ENCODE assay signal across 9 cellular contexts in genomic region chr7:12786494-12786893, GRCh38.
"Had no signal": no experiment of that assay in that cellular context is flagged by ENCODE, and none has a peak within 500 bp of the region (broad histone marks: within the 10 kb centered on the region; RNA-seq: fewer than 3 reads in every experiment).

No MANE protein-coding gene starts in this region.

- FAIRE-seq: H1, HepG2 had no signal

- H3K9me3 Mint-ChIP-seq: H9, HFFc6, IgD-negative memory B cell had no signal

- H2AFZ ChIP-seq: GM23248 had no signal

- H3K4me1 Mint-ChIP-seq: H9, IgD-negative memory B cell had no signal

- DNase-seq: GM23248, H9, HCEC 1CT, HFFc6, KG1 had no signal

- H3K9ac ChIP-seq: GM23248 had no signal

- H3K4me3 ChIP-seq: GM23248 had no signal

- ATAC-seq: HepG2 had no signal

- H3K27ac ChIP-seq: GM23248, HL-60 had no signal

- H3K4me3 Mint-ChIP-seq: H9, HFFc6, IgD-negative memory B cell had no signal

- H3K36me3 Mint-ChIP-seq: IgD-negative memory B cell had no signal

- H3K27ac Mint-ChIP-seq: H9, HFFc6, IgD-negative memory B cell had no signal
